Comparison of ENCODE assay signal across 8 cellular contexts in genomic region chr12:7060353-7060954, GRCh38. TPM values are rescaled to one million over a fixed set of nuclear protein-coding genes. Genes with fewer than 3 reads are reported as not detected.
DNase-seq lines count a peak whose midpoint lies in the region; ATAC-seq and TF ChIP-seq lines count a peak whose summit lies in the region.

Gene C1S (plus strand): TSS chr12:7060718. CDS start chr12:7061913, 1,195 bp downstream.

- no peaks in the 10 kb centered on the region for H3K36me3 ChIP-seq in mucosa of rectum (ENCODE audit: control insufficient read depth in 2 of 2, insufficient read depth in 2 of 2, low read length in 2 of 2)

- peak within 1 kb of the TSS; percentile 55 for H3K4me3 ChIP-seq in AG09309 (ENCODE audit: control insufficient read depth, low read depth, low read length)
- H3K4me3 ChIP-seq in mucosa of rectum (ENCODE audit: low read length in 2 of 2): peak within 1 kb of the TSS; percentile 37 to 62

- peak within 1 kb of the TSS; percentile 54 to 76 for H3K27ac ChIP-seq in mucosa of rectum (ENCODE audit: low read depth in 2 of 2, low read length in 2 of 2)

- peaks cover 0 to 8% of the 10 kb centered on the region in 2 donors for H3K4me1 ChIP-seq in mucosa of rectum (ENCODE audit: control insufficient read depth in 2 of 2, insufficient read depth in 2 of 2, low read length in 2 of 2)

- ATAC-seq in esophagus mucosa: peak; percentile 82
- no peak for ATAC-seq in HG03159 (IDR thresholded peaks at IDR 0.05; ENCODE audit: unreplicated experiment)
- ATAC-seq in GM21825 (IDR thresholded peaks at IDR 0.05; ENCODE audit: unreplicated experiment): no peak
- no peak for ATAC-seq in HG03108 (IDR thresholded peaks at IDR 0.05; ENCODE audit: unreplicated experiment)

- H3K9me3 ChIP-seq in mucosa of rectum (ENCODE audit: control insufficient read depth in 2 of 2, low read length in 2 of 2): no peaks in the 10 kb centered on the region

- DNase-seq in AG09309 (ENCODE audit: low read depth) (peak; percentile 98), NCI-H460 (ENCODE audit: extremely low read depth, low read depth) (peak; percentile 81)
- DNase-seq in activated CD4-positive, alpha-beta T cell treated with anti-CD3 and anti-CD28 coated beads for 48 hours: no peak

- peak; percentile 98 for TF ChIP-seq CTCF in AG09309 (IDR thresholded peaks at IDR 0.05; ENCODE audit: control insufficient read depth, insufficient read depth, low read depth, low read length, missing control alignments)

- H3K9ac ChIP-seq in mucosa of rectum (ENCODE audit: low read depth in 1 of 2, low read length in 2 of 2): peak within 1 kb of the TSS; percentile 43 to 58

- peaks cover 3 to 6% of the 10 kb centered on the region in 2 donors for H3K27me3 ChIP-seq in mucosa of rectum (ENCODE audit: control insufficient read depth in 2 of 2, insufficient read depth in 2 of 2, low read length in 2 of 2)

RNA-seq across cellular contexts. Expression of gene C1S, which starts in this region (rescaled TPM):
- total RNA-seq in NCI-H460 (2014; rRNA removed; shearing (Covaris generic)): 21.1 and 21.9 TPM in 2 replicates
- 29.0 and 31.5 TPM in 2 replicates for polyA plus RNA-seq in NCI-H460 (2014; cell fraction: nucleus; rRNA removed)
- 36.5 TPM for total RNA-seq in esophagus mucosa
